17 cellular contexts compared by ENCODE assay signal in the genomic region with DNA sequence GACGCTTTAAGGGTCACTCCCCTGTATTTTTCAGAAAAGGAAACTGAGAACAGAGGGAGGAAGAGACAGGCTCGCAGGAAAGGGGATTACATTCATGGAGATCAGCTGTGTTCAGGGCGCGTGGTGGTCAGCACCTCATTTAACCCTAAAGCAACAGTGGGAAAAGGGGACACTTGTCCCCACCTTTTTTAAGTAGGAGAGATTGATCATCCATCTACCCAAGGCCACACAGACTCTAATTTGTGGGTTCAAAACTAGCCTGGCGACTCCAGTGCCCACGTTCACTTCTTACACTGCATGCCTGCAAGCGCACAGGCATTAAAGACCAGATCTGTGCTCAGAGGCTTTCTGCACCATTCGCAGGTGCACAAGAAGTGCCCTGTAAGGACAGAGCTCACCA.
A peak's percentile ranks its signal among the peaks of the same experiment; 100 is the strongest.
DNase-seq lines count a peak whose midpoint lies in the region; ATAC-seq and TF ChIP-seq lines count a peak whose summit lies in the region.
"Had no signal": no experiment of that assay in that cellular context is flagged by ENCODE, and none has a peak within 500 bp of the region (broad histone marks: within the 10 kb centered on the region; RNA-seq: fewer than 3 reads in every experiment).

No MANE protein-coding gene starts in this region.

- ATAC-seq in left lobe of liver (no peak), HG02885 (IDR thresholded peaks at IDR 0.05; ENCODE audit: poor library complexity, unreplicated experiment) (no peak)
- ATAC-seq: A549; CD8-positive, alpha-beta T cell had no signal

- intact Hi-C loops in thyroid gland (cut with DNase I), result loop anchor here (10.0 kb wide), 2 partner anchors 100 to 420 kb away; no protein-coding TSS in a partner anchor
- intact Hi-C loops in esophagus muscularis mucosa (cut with DNase I), result no loop called here

- DNase-seq in WERI-Rb-1 (no peak), mesenteric fat pad (ENCODE audit: low spot score) (peak; percentile 57), thyroid gland (no peak), left lobe of liver (ENCODE audit: low spot score) (no peak), esophagus muscularis mucosa (ENCODE audit: extremely low spot score) (no peak)
- DNase-seq: AML-193; Caco-2; Calu3; CD4-positive, alpha-beta T cell; CD8-positive, alpha-beta T cell; DMS79 treated with DMSO at 0.1 percent for 48 hours; GF-D8 had no signal

- H3K4me1 ChIP-seq in thyroid gland (peaks cover 56 to 61% of the 10 kb centered on the region in 2 donors), esophagus muscularis mucosa (peaks cover 3 to 10% (median 8%) of the 10 kb centered on the region in 4 donors)
- H3K4me1 ChIP-seq: A549, Caco-2 had no signal

- H3K27me3 ChIP-seq in WERI-Rb-1 (ENCODE audit: insufficient read depth, low read depth, severe bottlenecking), result no peaks in the 10 kb centered on the region
- H3K27me3 ChIP-seq in thyroid gland, result no peaks in the 10 kb centered on the region
- no peaks in the 10 kb centered on the region for H3K27me3 ChIP-seq in esophagus muscularis mucosa
- H3K27me3 ChIP-seq: BLaER1 treated with 17β-estradiol and CSF1 and Interleukin-3, amounts not matched to agents 10 nM and 100 nM had no signal

- H3K27ac ChIP-seq in WERI-Rb-1 (peak overlapping the region; percentile 77), thyroid gland (peak overlapping the region; percentile 15 to 95 (median 69)), esophagus muscularis mucosa (replicated peaks in 1 of 4) (no peak overlapping the region)
- H3K27ac ChIP-seq: 22Rv1; A549; BLaER1 treated with 17β-estradiol and CSF1 and Interleukin-3, amounts not matched to agents 10 nM and 100 nM; C4-2B had no signal

- WGBS in thyroid gland, 2 donors, result 90 to 96% methylated on average over 8 of the region's 8 CpGs
- 94% methylated on average over 8 of the region's 8 CpGs for WGBS in esophagus muscularis mucosa

- TF ChIP-seq POLR2A in thyroid gland (IDR thresholded peaks at IDR 0.05) (no peak), esophagus muscularis mucosa (IDR thresholded peaks at IDR 0.05; ENCODE audit: low read depth) (no peak)

- TF ChIP-seq EP300 in esophagus muscularis mucosa (IDR thresholded peaks at IDR 0.05), result no peak

- H3K4me3 ChIP-seq in WERI-Rb-1 (ENCODE audit: low read depth, low read length) (no peak overlapping the region), thyroid gland (replicated peaks in 1 of 3) (no peak overlapping the region), esophagus muscularis mucosa (no peak overlapping the region)
- H3K4me3 ChIP-seq: A549; BLaER1 treated with 17β-estradiol and CSF1 and Interleukin-3, amounts not matched to agents 10 nM and 100 nM had no signal

- no peaks in the 10 kb centered on the region for H3K9me3 ChIP-seq in WERI-Rb-1 (ENCODE audit: severe bottlenecking)
- H3K9me3 ChIP-seq in thyroid gland, result no peaks in the 10 kb centered on the region
- H3K9me3 ChIP-seq in esophagus muscularis mucosa, result no peaks in the 10 kb centered on the region
- H3K9me3 ChIP-seq: A549; BLaER1 treated with 17β-estradiol and CSF1 and Interleukin-3, amounts not matched to agents 10 nM and 100 nM; Caco-2 had no signal

- no peak for TF ChIP-seq CTCF in WERI-Rb-1 (IDR thresholded peaks at IDR 0.05; ENCODE audit: low read depth, low read length)
- no peak for TF ChIP-seq CTCF in thyroid gland (IDR thresholded peaks at IDR 0.05)
- TF ChIP-seq CTCF in esophagus muscularis mucosa (IDR thresholded peaks at IDR 0.05), result no peak

- H3K36me3 ChIP-seq in WERI-Rb-1 (no peaks in the 10 kb centered on the region; the same call in 1 of the 2 replicates), thyroid gland (no peaks in the 10 kb centered on the region), esophagus muscularis mucosa (peaks cover 0 to 35% (median 26%) of the 10 kb centered on the region in 4 donors)

Comparison
In these comparisons a context has a peak if more than half of its experiments do, and no peak if none do; other contexts are left out.
1. H3K27ac ChIP-seq: peak in WERI-Rb-1 (single experiment) and thyroid gland (3 of 3); none in esophagus muscularis mucosa (0 of 4).